3 cellular contexts compared by ENCODE assay signal in genomic region chr15:81498314-81498713, GRCh38.
TF ChIP-seq lines count a peak whose summit lies in the region.

No MANE protein-coding gene starts in this region.

TF ChIP-seq in GM23338, 12 proteins besides CTCF, POLR2A, EP300 and RAD21 (continues in another document):
- TF ChIP-seq ZNF331 (CRISPR knock-in tag; IDR thresholded peaks at IDR 0.05; ENCODE audit: low read depth) (no peak), EZH2phosphoT487 (IDR thresholded peaks at IDR 0.05; ENCODE audit: unreplicated experiment) (no peak), STAT1 (IDR thresholded peaks at IDR 0.05; ENCODE audit: unreplicated experiment) (no peak), CREB1 (CRISPR knock-in tag; IDR thresholded peaks at IDR 0.05; ENCODE audit: low read depth) (no peak), ZNF462 (CRISPR knock-in tag; IDR thresholded peaks at IDR 0.05) (no peak), EZH2 (IDR thresholded peaks at IDR 0.05; ENCODE audit: low read depth, unreplicated experiment) (no peak)

TF ChIP-seq in IMR-90, 13 proteins besides CTCF, POLR2A, EP300 and RAD21:
- TF ChIP-seq FOS (IDR thresholded peaks at IDR 0.05; ENCODE audit: low read depth, low read length), result no peak
- TF ChIP-seq CEBPB (IDR thresholded peaks at IDR 0.05; ENCODE audit: low read depth, low read length), result no peak
- no peak for TF ChIP-seq USF2 (IDR thresholded peaks at IDR 0.05; ENCODE audit: low read depth, low read length)
- TF ChIP-seq RFX5 (IDR thresholded peaks at IDR 0.05; ENCODE audit: low read depth, low read length), result no peak
- TF ChIP-seq BHLHE40 (IDR thresholded peaks at IDR 0.05; ENCODE audit: low read depth, low read length), result no peak
- TF ChIP-seq MAZ (IDR thresholded peaks at IDR 0.05; ENCODE audit: borderline replicate concordance, low read depth, low read length), result no peak
- no peak for TF ChIP-seq CHD1 (IDR thresholded peaks at IDR 0.05; ENCODE audit: low read depth, low read length)
- no peak for TF ChIP-seq ELK1 (IDR thresholded peaks at IDR 0.05; ENCODE audit: borderline replicate concordance, low read depth, low read length)
- no peak for TF ChIP-seq MAFK (IDR thresholded peaks at IDR 0.05; ENCODE audit: low read depth, low read length)
- no peak for TF ChIP-seq MXI1 (IDR thresholded peaks at IDR 0.05; ENCODE audit: borderline replicate concordance, low read depth, low read length)
- no peak for TF ChIP-seq NFE2L2 (IDR thresholded peaks at IDR 0.05; ENCODE audit: low read depth, low read length)
- TF ChIP-seq SMC3 (IDR thresholded peaks at IDR 0.05; ENCODE audit: low read depth, low read length), result no peak
- no peak for TF ChIP-seq RCOR1 (IDR thresholded peaks at IDR 0.05; ENCODE audit: insufficient replicate concordance, low read length)

TF ChIP-seq in H1, 55 proteins besides CTCF, POLR2A, EP300 and RAD21:
- no peak for TF ChIP-seq TBP (IDR thresholded peaks at IDR 0.05; ENCODE audit: low read depth, low read length)
- no peak for TF ChIP-seq BACH1 (IDR thresholded peaks at IDR 0.05; ENCODE audit: low read length)
- TF ChIP-seq CHD1 (IDR thresholded peaks at IDR 0.05; ENCODE audit: low read depth, low read length), result no peak
- no peak for TF ChIP-seq SP4 (IDR thresholded peaks at IDR 0.05; ENCODE audit: low read length)
- TF ChIP-seq CREB1 (IDR thresholded peaks at IDR 0.05), result no peak
- TF ChIP-seq YY1 (IDR thresholded peaks at IDR 0.05; ENCODE audit: low read depth, low read length), result no peak
- no peak for TF ChIP-seq CHD2 (IDR thresholded peaks at IDR 0.05; ENCODE audit: low read length)
- TF ChIP-seq ZNF274 (IDR thresholded peaks at IDR 0.05; ENCODE audit: borderline replicate concordance, extremely low read depth, low read length), result no peak
- no peak for TF ChIP-seq SRF (IDR thresholded peaks at IDR 0.05; ENCODE audit: low read depth, low read length)
- TF ChIP-seq TCF12 (IDR thresholded peaks at IDR 0.05; ENCODE audit: low read depth, low read length), result no peak
- TF ChIP-seq RXRA (IDR thresholded peaks at IDR 0.05; ENCODE audit: insufficient read depth, low read depth, low read length), result no peak
- no peak for TF ChIP-seq CEBPB (IDR thresholded peaks at IDR 0.05; ENCODE audit: low read depth, low read length)
- no peak for TF ChIP-seq CBX8 (IDR thresholded peaks at IDR 0.05; ENCODE audit: borderline replicate concordance, low read depth, low read length)
